ENCODE assay signal across 1 cellular context in the genomic region with DNA sequence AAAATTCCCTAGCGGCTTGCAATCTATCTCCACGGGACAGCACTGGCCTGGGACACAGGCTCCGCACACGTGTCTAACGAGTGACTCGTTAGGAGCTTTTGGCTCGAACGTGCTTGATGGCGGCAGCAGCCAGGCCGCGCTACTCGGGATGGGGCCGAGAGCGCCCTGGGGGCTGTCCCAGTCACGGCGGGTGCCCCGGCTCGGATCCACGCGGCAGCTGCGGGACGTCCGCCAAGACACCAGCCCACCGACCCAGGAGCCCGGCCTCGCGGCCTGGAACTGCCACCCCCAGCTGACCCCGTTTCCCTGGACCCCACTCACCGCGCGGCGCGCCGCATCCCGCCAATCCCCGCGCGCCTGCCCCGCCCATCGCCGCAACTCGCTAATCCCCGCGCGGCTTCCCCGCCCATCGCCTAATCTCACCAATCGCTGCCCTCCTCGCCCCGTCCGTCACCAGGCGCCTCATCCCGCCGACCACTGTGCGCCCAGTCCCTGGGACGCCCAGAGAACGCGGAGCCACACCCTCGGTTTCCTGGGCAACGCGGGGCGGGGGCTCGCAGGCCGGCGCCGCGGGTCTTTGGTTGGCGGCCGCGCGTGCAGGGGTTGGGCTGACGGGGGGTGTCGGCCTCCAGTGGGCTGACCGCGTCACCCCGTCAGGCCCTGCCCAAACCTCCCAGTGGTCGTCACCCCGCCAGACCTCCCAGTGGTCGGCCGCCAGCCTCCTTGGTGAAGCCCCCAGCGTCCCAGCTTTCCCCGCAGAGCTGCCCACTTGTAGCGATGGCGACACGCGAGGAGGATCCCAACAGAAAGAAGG.
TF ChIP-seq lines count a peak whose summit lies in the region.

A gene (minus strand): TSS at position 359 of the 814 bp plus-strand sequence. CDS start 1,495 bp downstream, outside the sequence.

TF ChIP-seq in HepG2, 621 proteins besides CTCF, POLR2A, EP300 and RAD21 (continued from another document and continues in another):
- TF ChIP-seq, protein P1, sequence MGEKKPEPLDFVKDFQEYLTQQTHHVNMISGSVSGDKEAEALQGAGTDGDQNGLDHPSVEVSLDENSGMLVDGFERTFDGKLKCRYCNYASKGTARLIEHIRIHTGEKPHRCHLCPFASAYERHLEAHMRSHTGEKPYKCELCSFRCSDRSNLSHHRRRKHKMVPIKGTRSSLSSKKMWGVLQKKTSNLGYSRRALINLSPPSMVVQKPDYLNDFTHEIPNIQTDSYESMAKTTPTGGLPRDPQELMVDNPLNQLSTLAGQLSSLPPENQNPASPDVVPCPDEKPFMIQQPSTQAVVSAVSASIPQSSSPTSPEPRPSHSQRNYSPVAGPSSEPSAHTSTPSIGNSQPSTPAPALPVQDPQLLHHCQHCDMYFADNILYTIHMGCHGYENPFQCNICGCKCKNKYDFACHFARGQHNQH (CRISPR knock-in tag; IDR thresholded peaks at IDR 0.05) = 0 out of 2 replicates have a peak, but pooled peaks have one; percentile 39
- TF ChIP-seq, protein P2, sequence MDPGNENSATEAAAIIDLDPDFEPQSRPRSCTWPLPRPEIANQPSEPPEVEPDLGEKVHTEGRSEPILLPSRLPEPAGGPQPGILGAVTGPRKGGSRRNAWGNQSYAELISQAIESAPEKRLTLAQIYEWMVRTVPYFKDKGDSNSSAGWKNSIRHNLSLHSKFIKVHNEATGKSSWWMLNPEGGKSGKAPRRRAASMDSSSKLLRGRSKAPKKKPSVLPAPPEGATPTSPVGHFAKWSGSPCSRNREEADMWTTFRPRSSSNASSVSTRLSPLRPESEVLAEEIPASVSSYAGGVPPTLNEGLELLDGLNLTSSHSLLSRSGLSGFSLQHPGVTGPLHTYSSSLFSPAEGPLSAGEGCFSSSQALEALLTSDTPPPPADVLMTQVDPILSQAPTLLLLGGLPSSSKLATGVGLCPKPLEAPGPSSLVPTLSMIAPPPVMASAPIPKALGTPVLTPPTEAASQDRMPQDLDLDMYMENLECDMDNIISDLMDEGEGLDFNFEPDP (CRISPR knock-in tag; conservative IDR thresholded peaks at IDR 0.05) = no peak
- peak; percentile 43; the same call in 1 of the 2 replicates for TF ChIP-seq MED1 (CRISPR knock-in tag; IDR thresholded peaks at IDR 0.05)
- no peak for TF ChIP-seq CBX2 (IDR thresholded peaks at IDR 0.05; ENCODE audit: low read depth, low read length)
- no peak for TF ChIP-seq CBX2 (CRISPR knock-in tag; IDR thresholded peaks at IDR 0.05; ENCODE audit: low read depth)
- no peak for TF ChIP-seq XBP1 (CRISPR knock-in tag; IDR thresholded peaks at IDR 0.05)
- TF ChIP-seq, protein P3, sequence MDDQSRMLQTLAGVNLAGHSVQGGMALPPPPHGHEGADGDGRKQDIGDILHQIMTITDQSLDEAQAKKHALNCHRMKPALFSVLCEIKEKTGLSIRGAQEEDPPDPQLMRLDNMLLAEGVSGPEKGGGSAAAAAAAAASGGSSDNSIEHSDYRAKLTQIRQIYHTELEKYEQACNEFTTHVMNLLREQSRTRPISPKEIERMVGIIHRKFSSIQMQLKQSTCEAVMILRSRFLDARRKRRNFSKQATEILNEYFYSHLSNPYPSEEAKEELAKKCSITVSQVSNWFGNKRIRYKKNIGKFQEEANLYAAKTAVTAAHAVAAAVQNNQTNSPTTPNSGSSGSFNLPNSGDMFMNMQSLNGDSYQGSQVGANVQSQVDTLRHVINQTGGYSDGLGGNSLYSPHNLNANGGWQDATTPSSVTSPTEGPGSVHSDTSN (CRISPR knock-in tag; IDR thresholded peaks at IDR 0.05; ENCODE audit: borderline replicate concordance) = 0 out of 2 replicates have a peak, but pooled peaks have one; percentile 49
- no peak for TF ChIP-seq ZNF431 (CRISPR knock-in tag; IDR thresholded peaks at IDR 0.05; ENCODE audit: borderline replicate concordance, low read depth)
- TF ChIP-seq, protein P4, sequence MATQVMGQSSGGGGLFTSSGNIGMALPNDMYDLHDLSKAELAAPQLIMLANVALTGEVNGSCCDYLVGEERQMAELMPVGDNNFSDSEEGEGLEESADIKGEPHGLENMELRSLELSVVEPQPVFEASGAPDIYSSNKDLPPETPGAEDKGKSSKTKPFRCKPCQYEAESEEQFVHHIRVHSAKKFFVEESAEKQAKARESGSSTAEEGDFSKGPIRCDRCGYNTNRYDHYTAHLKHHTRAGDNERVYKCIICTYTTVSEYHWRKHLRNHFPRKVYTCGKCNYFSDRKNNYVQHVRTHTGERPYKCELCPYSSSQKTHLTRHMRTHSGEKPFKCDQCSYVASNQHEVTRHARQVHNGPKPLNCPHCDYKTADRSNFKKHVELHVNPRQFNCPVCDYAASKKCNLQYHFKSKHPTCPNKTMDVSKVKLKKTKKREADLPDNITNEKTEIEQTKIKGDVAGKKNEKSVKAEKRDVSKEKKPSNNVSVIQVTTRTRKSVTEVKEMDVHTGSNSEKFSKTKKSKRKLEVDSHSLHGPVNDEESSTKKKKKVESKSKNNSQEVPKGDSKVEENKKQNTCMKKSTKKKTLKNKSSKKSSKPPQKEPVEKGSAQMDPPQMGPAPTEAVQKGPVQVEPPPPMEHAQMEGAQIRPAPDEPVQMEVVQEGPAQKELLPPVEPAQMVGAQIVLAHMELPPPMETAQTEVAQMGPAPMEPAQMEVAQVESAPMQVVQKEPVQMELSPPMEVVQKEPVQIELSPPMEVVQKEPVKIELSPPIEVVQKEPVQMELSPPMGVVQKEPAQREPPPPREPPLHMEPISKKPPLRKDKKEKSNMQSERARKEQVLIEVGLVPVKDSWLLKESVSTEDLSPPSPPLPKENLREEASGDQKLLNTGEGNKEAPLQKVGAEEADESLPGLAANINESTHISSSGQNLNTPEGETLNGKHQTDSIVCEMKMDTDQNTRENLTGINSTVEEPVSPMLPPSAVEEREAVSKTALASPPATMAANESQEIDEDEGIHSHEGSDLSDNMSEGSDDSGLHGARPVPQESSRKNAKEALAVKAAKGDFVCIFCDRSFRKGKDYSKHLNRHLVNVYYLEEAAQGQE (IDR thresholded peaks at IDR 0.05; ENCODE audit: borderline replicate concordance in 1 of 2, low read depth in 1 of 2, low read length in 2 of 2) = 0 out of 4 replicates have a peak, but pooled peaks of 1 of the 2 experiments have one; percentile 7
- peak; percentile 50; the same call in 1 of the 2 replicates for TF ChIP-seq BORCS8-MEF2B (CRISPR knock-in tag; IDR thresholded peaks at IDR 0.05)
- TF ChIP-seq ZBTB7B (CRISPR knock-in tag; IDR thresholded peaks at IDR 0.05) = 0 out of 2 replicates have a peak, but pooled peaks have one; percentile 42
- TF ChIP-seq, protein P5, sequence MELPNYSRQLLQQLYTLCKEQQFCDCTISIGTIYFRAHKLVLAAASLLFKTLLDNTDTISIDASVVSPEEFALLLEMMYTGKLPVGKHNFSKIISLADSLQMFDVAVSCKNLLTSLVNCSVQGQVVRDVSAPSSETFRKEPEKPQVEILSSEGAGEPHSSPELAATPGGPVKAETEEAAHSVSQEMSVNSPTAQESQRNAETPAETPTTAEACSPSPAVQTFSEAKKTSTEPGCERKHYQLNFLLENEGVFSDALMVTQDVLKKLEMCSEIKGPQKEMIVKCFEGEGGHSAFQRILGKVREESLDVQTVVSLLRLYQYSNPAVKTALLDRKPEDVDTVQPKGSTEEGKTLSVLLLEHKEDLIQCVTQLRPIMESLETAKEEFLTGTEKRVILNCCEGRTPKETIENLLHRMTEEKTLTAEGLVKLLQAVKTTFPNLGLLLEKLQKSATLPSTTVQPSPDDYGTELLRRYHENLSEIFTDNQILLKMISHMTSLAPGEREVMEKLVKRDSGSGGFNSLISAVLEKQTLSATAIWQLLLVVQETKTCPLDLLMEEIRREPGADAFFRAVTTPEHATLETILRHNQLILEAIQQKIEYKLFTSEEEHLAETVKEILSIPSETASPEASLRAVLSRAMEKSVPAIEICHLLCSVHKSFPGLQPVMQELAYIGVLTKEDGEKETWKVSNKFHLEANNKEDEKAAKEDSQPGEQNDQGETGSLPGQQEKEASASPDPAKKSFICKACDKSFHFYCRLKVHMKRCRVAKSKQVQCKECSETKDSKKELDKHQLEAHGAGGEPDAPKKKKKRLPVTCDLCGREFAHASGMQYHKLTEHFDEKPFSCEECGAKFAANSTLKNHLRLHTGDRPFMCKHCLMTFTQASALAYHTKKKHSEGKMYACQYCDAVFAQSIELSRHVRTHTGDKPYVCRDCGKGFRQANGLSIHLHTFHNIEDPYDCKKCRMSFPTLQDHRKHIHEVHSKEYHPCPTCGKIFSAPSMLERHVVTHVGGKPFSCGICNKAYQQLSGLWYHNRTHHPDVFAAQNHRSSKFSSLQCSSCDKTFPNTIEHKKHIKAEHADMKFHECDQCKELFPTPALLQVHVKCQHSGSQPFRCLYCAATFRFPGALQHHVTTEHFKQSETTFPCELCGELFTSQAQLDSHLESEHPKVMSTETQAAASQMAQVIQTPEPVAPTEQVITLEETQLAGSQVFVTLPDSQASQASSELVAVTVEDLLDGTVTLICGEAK (IDR thresholded peaks at IDR 0.05) = no peak
- TF ChIP-seq, protein P5 (CRISPR knock-in tag; IDR thresholded peaks at IDR 0.05) = peak; percentile 72
- peak; percentile 85; the same call in 1 of the 2 replicates for TF ChIP-seq ZNF546 (CRISPR knock-in tag; conservative IDR thresholded peaks at IDR 0.05)
- TF ChIP-seq FOXP1 (IDR thresholded peaks at IDR 0.05) = no peak
- TF ChIP-seq FOXP1 (CRISPR knock-in tag; IDR thresholded peaks at IDR 0.05) = no peak
- TF ChIP-seq TMF1 (CRISPR knock-in tag; IDR thresholded peaks at IDR 0.05; ENCODE audit: low read depth) = peak; percentile 66
- TF ChIP-seq ZNF562 (CRISPR knock-in tag; IDR thresholded peaks at IDR 0.05; ENCODE audit: borderline replicate concordance) = no peak
- TF ChIP-seq, protein P6, sequence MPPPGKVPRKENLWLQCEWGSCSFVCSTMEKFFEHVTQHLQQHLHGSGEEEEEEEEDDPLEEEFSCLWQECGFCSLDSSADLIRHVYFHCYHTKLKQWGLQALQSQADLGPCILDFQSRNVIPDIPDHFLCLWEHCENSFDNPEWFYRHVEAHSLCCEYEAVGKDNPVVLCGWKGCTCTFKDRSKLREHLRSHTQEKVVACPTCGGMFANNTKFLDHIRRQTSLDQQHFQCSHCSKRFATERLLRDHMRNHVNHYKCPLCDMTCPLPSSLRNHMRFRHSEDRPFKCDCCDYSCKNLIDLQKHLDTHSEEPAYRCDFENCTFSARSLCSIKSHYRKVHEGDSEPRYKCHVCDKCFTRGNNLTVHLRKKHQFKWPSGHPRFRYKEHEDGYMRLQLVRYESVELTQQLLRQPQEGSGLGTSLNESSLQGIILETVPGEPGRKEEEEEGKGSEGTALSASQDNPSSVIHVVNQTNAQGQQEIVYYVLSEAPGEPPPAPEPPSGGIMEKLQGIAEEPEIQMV (CRISPR knock-in tag; IDR thresholded peaks at IDR 0.05; ENCODE audit: low read depth) = 0 out of 2 replicates have a peak, but pooled peaks have one; percentile 51
- TF ChIP-seq ZFX (CRISPR knock-in tag; IDR thresholded peaks at IDR 0.05; ENCODE audit: low read depth) = peak; percentile 95
- TF ChIP-seq, protein P7, sequence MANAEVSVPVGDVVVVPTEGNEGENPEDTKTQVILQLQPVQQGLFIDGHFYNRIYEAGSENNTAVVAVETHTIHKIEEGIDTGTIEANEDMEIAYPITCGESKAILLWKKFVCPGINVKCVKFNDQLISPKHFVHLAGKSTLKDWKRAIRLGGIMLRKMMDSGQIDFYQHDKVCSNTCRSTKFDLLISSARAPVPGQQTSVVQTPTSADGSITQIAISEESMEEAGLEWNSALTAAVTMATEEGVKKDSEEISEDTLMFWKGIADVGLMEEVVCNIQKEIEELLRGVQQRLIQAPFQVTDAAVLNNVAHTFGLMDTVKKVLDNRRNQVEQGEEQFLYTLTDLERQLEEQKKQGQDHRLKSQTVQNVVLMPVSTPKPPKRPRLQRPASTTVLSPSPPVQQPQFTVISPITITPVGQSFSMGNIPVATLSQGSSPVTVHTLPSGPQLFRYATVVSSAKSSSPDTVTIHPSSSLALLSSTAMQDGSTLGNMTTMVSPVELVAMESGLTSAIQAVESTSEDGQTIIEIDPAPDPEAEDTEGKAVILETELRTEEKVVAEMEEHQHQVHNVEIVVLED (CRISPR knock-in tag; IDR thresholded peaks at IDR 0.05; ENCODE audit: borderline replicate concordance) = peak; percentile 75; the same call in 1 of the 2 replicates
- no peak for TF ChIP-seq CEBPG (CRISPR knock-in tag; IDR thresholded peaks at IDR 0.05)
- TF ChIP-seq ZFYVE20 (CRISPR knock-in tag; IDR thresholded peaks at IDR 0.05; ENCODE audit: borderline replicate concordance, low read depth) = no peak
- no peak for TF ChIP-seq SNRNP70 (IDR thresholded peaks at IDR 0.05; ENCODE audit: low read depth, low read length)
- no peak for TF ChIP-seq ZNF577 (CRISPR knock-in tag; IDR thresholded peaks at IDR 0.05; ENCODE audit: borderline replicate concordance, low read depth)
- no peak for TF ChIP-seq ZNF260 (CRISPR knock-in tag; IDR thresholded peaks at IDR 0.05; ENCODE audit: borderline replicate concordance, low read depth)
- TF ChIP-seq ZNF124 (CRISPR knock-in tag; IDR thresholded peaks at IDR 0.05) = no peak; the same call in 1 of the 2 replicates
- TF ChIP-seq ZNF264 (CRISPR knock-in tag; IDR thresholded peaks at IDR 0.05) = peak; percentile 29; the same call in 1 of the 2 replicates
- no peak for TF ChIP-seq ZBTB21 (CRISPR knock-in tag; IDR thresholded peaks at IDR 0.05)
- peak; percentile 54 for TF ChIP-seq IRF2 (CRISPR knock-in tag; IDR thresholded peaks at IDR 0.05)
- TF ChIP-seq, protein P8, sequence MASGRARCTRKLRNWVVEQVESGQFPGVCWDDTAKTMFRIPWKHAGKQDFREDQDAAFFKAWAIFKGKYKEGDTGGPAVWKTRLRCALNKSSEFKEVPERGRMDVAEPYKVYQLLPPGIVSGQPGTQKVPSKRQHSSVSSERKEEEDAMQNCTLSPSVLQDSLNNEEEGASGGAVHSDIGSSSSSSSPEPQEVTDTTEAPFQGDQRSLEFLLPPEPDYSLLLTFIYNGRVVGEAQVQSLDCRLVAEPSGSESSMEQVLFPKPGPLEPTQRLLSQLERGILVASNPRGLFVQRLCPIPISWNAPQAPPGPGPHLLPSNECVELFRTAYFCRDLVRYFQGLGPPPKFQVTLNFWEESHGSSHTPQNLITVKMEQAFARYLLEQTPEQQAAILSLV (CRISPR knock-in tag; IDR thresholded peaks at IDR 0.05; ENCODE audit: borderline replicate concordance) = peak; percentile 68; the same call in 1 of the 2 replicates
- peak; percentile 91 for TF ChIP-seq RBFOX2 (IDR thresholded peaks at IDR 0.05; ENCODE audit: low read depth, low read length)
